ENCODE assay signal across 9 cellular contexts in the genomic region with DNA sequence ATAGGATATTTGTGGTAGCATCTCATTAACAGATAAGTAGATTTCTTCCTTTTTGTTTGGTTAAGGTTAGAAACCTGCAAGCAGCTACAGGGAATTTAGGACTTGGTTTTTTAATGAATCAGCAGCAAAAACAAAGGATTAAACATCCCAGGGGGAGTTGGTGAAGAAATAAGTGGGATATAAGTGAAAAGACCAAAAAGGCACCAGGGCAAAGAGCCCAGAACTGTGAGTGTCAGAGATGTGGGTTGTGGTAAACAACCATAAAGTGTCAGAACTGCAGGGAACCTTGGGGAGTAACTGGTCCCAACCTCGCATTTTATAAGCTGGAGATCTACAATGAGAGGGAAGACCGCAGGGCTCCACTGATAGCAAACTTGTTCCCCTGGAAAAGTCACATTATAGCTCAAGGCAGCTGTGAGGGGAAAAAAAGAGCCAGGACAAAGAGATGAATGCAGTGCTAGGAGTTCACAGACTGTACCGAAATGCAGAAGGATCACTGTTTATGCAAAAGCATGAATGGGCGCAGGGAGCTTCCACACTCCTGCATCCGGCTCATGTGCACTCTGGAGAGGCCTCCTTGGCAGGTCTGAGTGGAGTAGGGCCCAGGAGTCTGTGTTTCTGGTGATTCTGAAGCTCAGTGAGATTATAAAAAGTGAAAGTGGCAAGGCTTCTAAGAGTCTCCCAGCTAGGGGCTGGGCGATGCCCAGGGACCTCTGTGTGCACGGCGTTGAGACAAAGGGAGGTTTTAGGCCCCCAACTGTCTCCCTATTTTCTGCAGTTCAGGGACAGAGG.
DNase-seq lines count a peak whose midpoint lies in the region; ATAC-seq and TF ChIP-seq lines count a peak whose summit lies in the region.
"Had no signal": no experiment of that assay in that cellular context is flagged by ENCODE, and none has a peak within 500 bp of the region (broad histone marks: within the 10 kb centered on the region; RNA-seq: fewer than 3 reads in every experiment).

No MANE protein-coding gene starts in this region.

- no peaks in the 10 kb centered on the region for H3K27me3 ChIP-seq in colonic mucosa

- ATAC-seq in left cardiac atrium, result peak; percentile 55

- no peak for TF ChIP-seq CTCF in VCaP (conservative IDR thresholded peaks at IDR 0.05)
- TF ChIP-seq CTCF in colonic mucosa (IDR thresholded peaks at IDR 0.05), result no peak

- H3K9ac ChIP-seq in colonic mucosa (ENCODE audit: low read depth in 2 of 2, low read length in 2 of 2), result no peak overlapping the region

- H3K9me3 ChIP-seq in colonic mucosa, result no peaks in the 10 kb centered on the region

- H3K27ac ChIP-seq in VCaP, result peak overlapping the region; percentile 53
- H3K27ac ChIP-seq in colonic mucosa, result no peak overlapping the region

- H3K36me3 ChIP-seq in colonic mucosa, result no peaks in the 10 kb centered on the region

- intact Hi-C loops in left cardiac atrium (cut with DNase I) (no loop called here), colonic mucosa (cut with DNase I) (no loop called here)

- H3K4me1 ChIP-seq in colonic mucosa, result no peaks in the 10 kb centered on the region

- H3K4me3 ChIP-seq in skeletal muscle cell (ENCODE audit: low read depth, low read length) (no peak overlapping the region), colonic mucosa (no peak overlapping the region)

- DNase-seq in ELF-1 (ENCODE audit: low read depth, low spot score) (peak; percentile 46), left cardiac atrium (no peak), skeletal muscle cell (ENCODE audit: low read depth) (peak; percentile 78), mesenteric fat pad (ENCODE audit: low spot score) (no peak), colonic mucosa (no peak), NCI-H748 treated with DMSO at 0.1 percent for 48 hours (lab: John Stamatoyannopoulos, UW) (no peak)
- no peak for DNase-seq in central memory CD4-positive, alpha-beta T cell
- DNase-seq: DMS 273 treated with DMSO at 0.1 percent for 48 hours had no signal

Comparison
In these comparisons a context has a peak if more than half of its experiments do, and no peak if none do; other contexts are left out.
1. DNase-seq: peak in ELF-1 (single experiment) and skeletal muscle cell (single experiment); none in left cardiac atrium (single experiment), mesenteric fat pad (single experiment), colonic mucosa (single experiment), central memory CD4-positive, alpha-beta T cell (single experiment) and NCI-H748 treated with DMSO at 0.1 percent for 48 hours (single experiment).